ENCODE assay signal across 15 cellular contexts in the genomic region with DNA sequence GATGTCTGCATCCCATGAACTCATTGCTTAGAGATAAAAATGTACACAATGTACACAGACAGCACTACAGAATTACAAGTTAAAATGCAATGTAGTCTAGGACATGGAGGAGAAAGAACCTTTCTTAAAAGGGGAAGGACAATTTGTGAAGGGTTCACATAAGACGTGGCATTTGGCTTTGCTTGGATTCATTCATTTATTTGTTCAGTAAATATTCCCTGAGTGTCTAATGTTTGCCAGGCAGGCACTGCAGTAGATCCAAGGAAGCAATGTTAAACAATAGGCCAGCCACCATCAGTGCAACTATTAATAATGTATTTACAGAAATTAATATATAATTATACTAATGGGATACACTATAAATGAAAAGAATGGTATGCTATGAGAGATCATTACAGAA.
"Had no signal": no experiment of that assay in that cellular context is flagged by ENCODE, and none has a peak within 500 bp of the region (broad histone marks: within the 10 kb centered on the region; RNA-seq: fewer than 3 reads in every experiment).

No MANE protein-coding gene starts in this region.

- DNase-seq: effector CD8-positive, alpha-beta T cell; foreskin melanocyte; head of caudate nucleus; mammary epithelial cell; naive thymus-derived CD4-positive, alpha-beta T cell; nephron progenitor cell; posterior cingulate gyrus; spleen; stimulated activated CD4-positive, alpha-beta T cell treated with anti-CD3 and anti-CD28 coated beads, Interleukin-15, amount 100 ng/mL, for 24 hours; stimulated activated CD4-positive, alpha-beta T cell treated with anti-CD3 and anti-CD28 coated beads, Interleukin-1b, Interleukin-23, amount 100 ng/mL, for 48 hours; stimulated activated CD4-positive, alpha-beta T cell treated with anti-CD3 and anti-CD28 coated beads, Interleukin-4, amount 100 ng/mL, for 24 hours; tibial artery; upper lobe of left lung had no signal

- H3K4me3 Mint-ChIP-seq: naive thymus-derived CD4-positive, alpha-beta T cell; nephron progenitor cell; stimulated activated memory B cell treated with anti-CD40 and anti-IgM and Interleukin-4, amounts not matched to agents 10 μg/mL and 1 μg/mL and 100 μg/mL, for 72 hours; stimulated activated naive CD8-positive, alpha-beta T cell treated with anti-CD3 and anti-CD28 coated beads, Interleukin-15, Interleukin-2, amounts not matched to agents 100 ng/mL and 50 ng/mL, for 24 hours had no signal

- H3K9me3 Mint-ChIP-seq: nephron progenitor cell; stimulated activated naive CD8-positive, alpha-beta T cell treated with anti-CD3 and anti-CD28 coated beads, Interleukin-15, Interleukin-2, amounts not matched to agents 100 ng/mL and 50 ng/mL, for 24 hours had no signal

- H3K4me1 Mint-ChIP-seq: naive thymus-derived CD4-positive, alpha-beta T cell; nephron progenitor cell; stimulated activated memory B cell treated with anti-CD40 and anti-IgM and Interleukin-4, amounts not matched to agents 10 μg/mL and 1 μg/mL and 100 μg/mL, for 72 hours had no signal

- H3K27me3 Mint-ChIP-seq: naive thymus-derived CD4-positive, alpha-beta T cell; stimulated activated memory B cell treated with anti-CD40 and anti-IgM and Interleukin-4, amounts not matched to agents 10 μg/mL and 1 μg/mL and 100 μg/mL, for 72 hours; stimulated activated naive CD8-positive, alpha-beta T cell treated with anti-CD3 and anti-CD28 coated beads, Interleukin-15, Interleukin-2, amounts not matched to agents 100 ng/mL and 50 ng/mL, for 24 hours had no signal

- H3K27ac Mint-ChIP-seq: naive thymus-derived CD4-positive, alpha-beta T cell; nephron progenitor cell; stimulated activated memory B cell treated with anti-CD40 and anti-IgM and Interleukin-4, amounts not matched to agents 10 μg/mL and 1 μg/mL and 100 μg/mL, for 72 hours; stimulated activated naive CD8-positive, alpha-beta T cell treated with anti-CD3 and anti-CD28 coated beads, Interleukin-15, Interleukin-2, amounts not matched to agents 100 ng/mL and 50 ng/mL, for 24 hours had no signal

- H3K36me3 Mint-ChIP-seq: naive thymus-derived CD4-positive, alpha-beta T cell; stimulated activated memory B cell treated with anti-CD40 and anti-IgM and Interleukin-4, amounts not matched to agents 10 μg/mL and 1 μg/mL and 100 μg/mL, for 72 hours had no signal
